Comparison of ENCODE assay signal across 4 cellular contexts in genomic region chr10:117603081-117603480, GRCh38.
"Had no signal": no experiment of that assay in that cellular context is flagged by ENCODE, and none has a peak within 500 bp of the region (broad histone marks: within the 10 kb centered on the region; RNA-seq: fewer than 3 reads in every experiment).

No MANE protein-coding gene starts in this region.

- DNase-seq: H9, HCEC 1CT, IMR-90 had no signal

- H2AFZ ChIP-seq: GM23338 had no signal

- H3K4me2 ChIP-seq: GM23338 had no signal

- H3K4me3 ChIP-seq: GM23338 had no signal
